In the genomic region with DNA sequence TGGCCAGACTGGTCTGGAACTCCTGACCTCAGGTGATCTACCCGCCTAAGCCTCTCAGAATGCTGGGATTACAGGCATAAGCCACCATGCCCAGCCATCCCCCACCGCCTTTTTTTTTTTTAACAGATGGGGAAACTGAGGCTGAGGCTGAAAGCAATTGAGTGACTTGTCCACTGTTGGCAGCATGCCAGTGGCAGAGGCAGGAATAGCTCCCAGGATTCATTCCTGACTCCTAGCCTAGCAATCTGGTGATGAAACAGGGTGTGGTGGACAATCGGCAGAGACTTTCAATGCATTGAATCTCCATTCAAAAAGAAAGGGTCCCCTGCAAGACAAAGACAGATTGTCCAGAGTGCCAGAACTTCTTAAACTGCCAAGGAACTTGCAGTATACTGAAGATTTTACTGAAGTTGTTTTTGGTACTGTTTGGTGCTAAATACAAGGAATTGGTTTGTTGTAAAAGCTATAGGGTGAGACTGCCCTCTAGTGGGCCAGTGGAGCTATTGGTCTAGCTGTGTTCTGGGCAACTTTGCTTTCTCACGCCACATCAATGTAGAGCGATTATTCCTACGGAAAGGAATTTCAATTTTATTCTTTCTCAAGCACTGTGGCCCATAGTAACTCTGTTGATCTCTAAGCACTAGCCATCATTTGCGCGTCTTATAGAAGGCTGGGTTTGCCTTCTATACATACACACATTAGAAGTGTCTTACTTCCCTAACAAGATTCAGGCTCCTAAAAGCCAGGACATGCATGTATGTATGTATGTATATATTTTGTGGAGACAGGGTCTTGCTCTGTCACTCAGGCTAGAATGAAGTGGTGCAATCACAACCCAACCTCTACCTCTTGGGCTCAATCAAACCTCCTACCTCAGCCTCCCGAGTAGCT, we compare ENCODE assay signal across 8 cellular contexts. TPM values are rescaled to one million over a fixed set of nuclear protein-coding genes. Genes with fewer than 3 reads are reported as not detected.
DNase-seq lines count a peak whose midpoint lies in the region; ATAC-seq and TF ChIP-seq lines count a peak whose summit lies in the region.

No MANE protein-coding gene starts in this region.

- H3F3A ChIP-seq in smooth muscle cell (ENCODE audit: low read depth): peaks cover 24% of the 10 kb centered on the region

- no peaks in the 10 kb centered on the region for H3K79me2 ChIP-seq in smooth muscle cell (ENCODE audit: low read depth)

- TF ChIP-seq CTCF in GM12865 (IDR thresholded peaks at IDR 0.05; ENCODE audit: insufficient read depth, low read depth, low read length, missing control alignments) (peak; percentile 93), astrocyte of the spinal cord (IDR thresholded peaks at IDR 0.05; ENCODE audit: low read depth, low read length) (peak; percentile 96), smooth muscle cell (IDR thresholded peaks at IDR 0.05; ENCODE audit: borderline replicate concordance, insufficient read depth, poor library complexity, severe bottlenecking) (peak; percentile 98)

- H3K36me3 ChIP-seq in smooth muscle cell (ENCODE audit: low read depth): no peaks in the 10 kb centered on the region

- DNase-seq in GM12865 (ENCODE audit: low read depth) (peak; percentile 84), NCI-H146 (lab: John Stamatoyannopoulos, UW) (peak; percentile 48), T-helper 22 cell (ENCODE audit: low read depth) (peak; percentile 21), astrocyte of the spinal cord (ENCODE audit: low read depth, low spot score) (peak; percentile 92), iPS DF 19.7 (ENCODE audit: low read depth, low spot score) (peak; percentile 54), smooth muscle cell (lab: John Stamatoyannopoulos, UW; ENCODE audit: unreplicated experiment) (peak; percentile 4)

- 42% methylated on average over 9 of the region's 9 CpGs for WGBS in smooth muscle cell (ENCODE audit: low lambda C conversion rate)

- H3K4me1 ChIP-seq in smooth muscle cell (ENCODE audit: low read depth): peaks cover 9% of the 10 kb centered on the region

- no peak overlapping the region for H3K4me2 ChIP-seq in smooth muscle cell

- no peak overlapping the region for H3K9ac ChIP-seq in smooth muscle cell (ENCODE audit: low read depth)

- ATAC-seq in GM19463 (IDR thresholded peaks at IDR 0.05; ENCODE audit: unreplicated experiment): no peak
- no peak for ATAC-seq in GM19351 (IDR thresholded peaks at IDR 0.05; ENCODE audit: unreplicated experiment)

- no peaks in the 10 kb centered on the region for H3K9me3 ChIP-seq in smooth muscle cell (replicated peaks; ENCODE audit: low read depth)

- no peak overlapping the region for H2AFZ ChIP-seq in smooth muscle cell (ENCODE audit: low read depth)

- no peaks in the 10 kb centered on the region for H4K20me1 ChIP-seq in smooth muscle cell (ENCODE audit: low read depth)

- H3K4me3 ChIP-seq in GM12865 (ENCODE audit: low read depth, low read length): no peak overlapping the region
- H3K4me3 ChIP-seq in astrocyte of the spinal cord (ENCODE audit: low read depth, low read length): no peak overlapping the region
- no peak overlapping the region for H3K4me3 ChIP-seq in smooth muscle cell

- in situ Hi-C loops in astrocyte of the spinal cord (cut with HindIII; ENCODE audit: low sequenced_read_pairs): no loop called here

- H3K27me3 ChIP-seq in smooth muscle cell (ENCODE audit: low read depth): no peaks in the 10 kb centered on the region

- peak overlapping the region; percentile 6 for H3K27ac ChIP-seq in smooth muscle cell (ENCODE audit: low read depth)

RNA-seq across cellular contexts. Expression of a gene that starts 21.0 kb away (rescaled TPM):
- total RNA-seq in smooth muscle cell: not detected in 2 replicates
- polyA plus RNA-seq in smooth muscle cell: not detected in 2 replicates

RNA-seq across cellular contexts. Expression of a gene that starts 32.2 kb away (rescaled TPM):
- total RNA-seq in smooth muscle cell: 6.8 and 7.8 TPM in 2 replicates
- 6.0 and 9.9 TPM in 2 replicates for polyA plus RNA-seq in smooth muscle cell

Comparison
In these comparisons a context has a peak if more than half of its experiments do, and no peak if none do; other contexts are left out.
1. DNase-seq: peak in every context shown above with its lines; median percentile 92 in astrocyte of the spinal cord; 84 in GM12865; 54 in iPS DF 19.7; 48 in NCI-H146; 21 in T-helper 22 cell; 4 in smooth muscle cell.